Comparison of ENCODE assay signal across 8 cellular contexts in the genomic region with DNA sequence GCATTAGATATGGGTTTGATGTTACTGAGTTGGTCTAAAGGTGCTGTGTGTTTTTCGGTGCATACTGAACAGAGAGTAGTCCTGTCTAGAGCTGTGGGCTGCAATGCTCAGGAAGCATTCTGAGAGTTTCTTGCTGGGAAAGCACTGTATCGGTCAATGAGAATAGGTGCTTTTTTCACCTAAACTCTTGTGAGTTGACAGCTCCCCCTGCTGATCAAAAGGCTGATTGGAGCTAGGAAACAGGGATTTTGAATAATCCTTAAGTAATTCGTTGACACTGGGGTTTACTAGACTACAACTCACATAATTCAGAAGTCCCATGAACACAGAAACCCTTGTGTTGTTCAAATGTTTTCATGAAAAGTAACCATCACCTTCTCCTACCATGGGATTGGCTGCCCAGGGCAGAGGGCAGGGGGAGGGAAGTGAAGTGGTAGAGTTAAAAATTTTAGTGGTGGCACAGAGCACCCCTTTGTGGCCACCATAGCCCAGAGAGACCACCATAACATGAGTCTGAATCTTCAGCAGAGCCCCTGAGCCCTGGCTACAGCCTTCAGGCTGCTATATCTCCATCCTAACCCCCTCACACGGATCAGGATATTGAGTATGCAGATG. TPM values are rescaled to one million over a fixed set of nuclear protein-coding genes. Genes with fewer than 3 reads are reported as not detected.
A peak's percentile ranks its signal among the peaks of the same experiment; 100 is the strongest.
DNase-seq lines count a peak whose midpoint lies in the region; ATAC-seq and TF ChIP-seq lines count a peak whose summit lies in the region.

No MANE protein-coding gene starts in this region.

- no peak overlapping the region for H3K4me2 ChIP-seq in osteoblast (ENCODE audit: insufficient read depth, low read length)

- TF ChIP-seq CTCF in AG09319 (IDR thresholded peaks at IDR 0.05; ENCODE audit: low read depth, low read length), result peak; percentile 84
- TF ChIP-seq CTCF in GM12872 (IDR thresholded peaks at IDR 0.05; ENCODE audit: insufficient read depth, low read depth, low read length), result peak; percentile 65
- peak; percentile 79 for TF ChIP-seq CTCF in fibroblast of villous mesenchyme (IDR thresholded peaks at IDR 0.05; ENCODE audit: insufficient read depth, low read depth, low read length)
- TF ChIP-seq CTCF in osteoblast (IDR thresholded peaks at IDR 0.05; ENCODE audit: extremely low read depth, low read depth, low read length), result peak; percentile 79

- H3K27ac ChIP-seq in osteoblast (ENCODE audit: low read depth, low read length), result no peak overlapping the region

- no peaks in the 10 kb centered on the region for H3K36me3 ChIP-seq in osteoblast (ENCODE audit: insufficient read depth, low read length)

- no peaks in the 10 kb centered on the region for H3K9me3 ChIP-seq in osteoblast (ENCODE audit: low read depth, low read length)

- H3K4me3 ChIP-seq in fibroblast of villous mesenchyme (ENCODE audit: low read depth, low read length) (no peak overlapping the region), osteoblast (ENCODE audit: insufficient read depth, low read length) (no peak overlapping the region)

- no peaks in the 10 kb centered on the region for H3K4me1 ChIP-seq in osteoblast (ENCODE audit: insufficient read depth, low read length)

- ATAC-seq in HG03196 (IDR thresholded peaks at IDR 0.05; ENCODE audit: unreplicated experiment), result no peak

- H2AFZ ChIP-seq in osteoblast (ENCODE audit: low read length), result no peak overlapping the region

- H3K27me3 ChIP-seq in osteoblast (ENCODE audit: insufficient read depth, low read length), result no peaks in the 10 kb centered on the region

- no peaks in the 10 kb centered on the region for H4K20me1 ChIP-seq in osteoblast (ENCODE audit: insufficient read depth, low read length)

- H3K79me2 ChIP-seq in osteoblast (ENCODE audit: insufficient read depth, low read length), result no peaks in the 10 kb centered on the region

- DNase-seq in AG09319 (ENCODE audit: extremely low read depth, low read depth), result peak; percentile 46
- DNase-seq in NCI-H2227 treated with DMSO at 0.1 percent for 48 hours (lab: John Stamatoyannopoulos, UW), result peak; percentile 47
- peak; percentile 56 to 59 for DNase-seq in activated T-cell treated with anti-CD3 and anti-CD28 coated beads, Interleukin-2, amount 50 U/mL, for 48 hours
- peak; percentile 81 for DNase-seq in fibroblast of villous mesenchyme (ENCODE audit: low read depth)
- peak; percentile 67 for DNase-seq in osteoblast (ENCODE audit: insufficient read length, low spot score, missing footprints)
- DNase-seq in NCI-H2081 treated with DMSO at 0.1 percent for 48 hours (lab: John Stamatoyannopoulos, UW), result no peak

RNA-seq across cellular contexts. Expression of gene MANF, which starts 13.0 kb away (rescaled TPM):
- total RNA-seq in fibroblast of villous mesenchyme, result 88.6 and 126 TPM in 2 replicates
- 37.3 and 40.4 TPM in 2 replicates for total RNA-seq in osteoblast

RNA-seq across cellular contexts. Expression of gene RBM15B, which starts 19.0 kb away (rescaled TPM):
- 31.1 and 38.0 TPM in 2 replicates for total RNA-seq in fibroblast of villous mesenchyme
- total RNA-seq in osteoblast, result 42.4 and 48.9 TPM in 2 replicates
